Comparison of ENCODE assay signal across 31 cellular contexts in genomic region chr17:11622468-11622867, GRCh38. TPM values are rescaled to one million over a fixed set of nuclear protein-coding genes. Genes with fewer than 3 reads are reported as not detected.
DNase-seq lines count a peak whose midpoint lies in the region; ATAC-seq, FAIRE-seq and TF ChIP-seq lines count a peak whose summit lies in the region.
"Had no signal": no experiment of that assay in that cellular context is flagged by ENCODE, and none has a peak within 500 bp of the region (broad histone marks: within the 10 kb centered on the region; RNA-seq: fewer than 3 reads in every experiment).

No MANE protein-coding gene starts in this region.

- H3K18ac ChIP-seq in IMR-90 (ENCODE audit: low read depth, low read length): no peak overlapping the region
- no peak overlapping the region for H3K18ac ChIP-seq in neuronal stem cell (ENCODE audit: low read length)

- H3K14ac ChIP-seq in IMR-90 (replicated peaks; ENCODE audit: low read depth, low read length) (no peak overlapping the region), neuronal stem cell (ENCODE audit: low read length) (no peak overlapping the region)

- H4K91ac ChIP-seq in IMR-90 (ENCODE audit: insufficient read depth, low read depth, low read length): no peak overlapping the region
- no peak overlapping the region for H4K91ac ChIP-seq in neuronal stem cell (ENCODE audit: low read depth, low read length, poor library complexity)

- ATAC-seq in IMR-90 (ENCODE audit: low read depth): no peak
- no peak for ATAC-seq in HG03571 (IDR thresholded peaks at IDR 0.05; ENCODE audit: unreplicated experiment)
- ATAC-seq in pancreas: no peak
- no peak for ATAC-seq in GM19324 (IDR thresholded peaks at IDR 0.05; ENCODE audit: low FRiP score, unreplicated experiment)
- ATAC-seq: GM12878 had no signal

- H3K23ac ChIP-seq in IMR-90 (ENCODE audit: low read depth, low read length): no peak overlapping the region
- no peak overlapping the region for H3K23ac ChIP-seq in neuronal stem cell (ENCODE audit: low read depth, low read length, poor library complexity)

- no peak overlapping the region for H3K27ac Mint-ChIP-seq in endodermal cell
- H3K27ac Mint-ChIP-seq: CD14-positive monocyte; CD4-positive, alpha-beta memory T cell; CD4-positive, CD25-positive, alpha-beta regulatory T cell; CD8-positive, alpha-beta memory T cell had no signal

- CTCF ChIA-PET in IMR-90 (lab: Yijun Ruan, JAX): interaction anchor here (0.7 kb wide), 2 partner anchors 83 to 975 kb away, joined by 3 to 4 read pairs; no protein-coding TSS in a partner anchor

- H3K27me3 ChIP-seq in IMR-90 (ENCODE audit: control insufficient read depth, insufficient read depth, low read length) (no peaks in the 10 kb centered on the region), endodermal cell (ENCODE audit: control insufficient read depth, insufficient read depth, low read length, poor library complexity, severe bottlenecking) (no peaks in the 10 kb centered on the region), neuronal stem cell (ENCODE audit: control insufficient read depth in 3 of 3, insufficient read depth in 3 of 3, low read depth in 1 of 3, low read length in 3 of 3) (no peaks in the 10 kb centered on the region), pancreas (no peaks in the 10 kb centered on the region)
- H3K27me3 ChIP-seq: BE2C, BLaER1 had no signal

- H2AK5ac ChIP-seq in IMR-90 (ENCODE audit: low read depth, low read length) (no peak overlapping the region), neuronal stem cell (ENCODE audit: low read depth, low read length) (no peak overlapping the region)

- H3K56ac ChIP-seq in IMR-90 (ENCODE audit: extremely low read depth, insufficient read depth, low read length): no peak overlapping the region

- no peak overlapping the region for H2BK15ac ChIP-seq in IMR-90 (ENCODE audit: low read depth, low read length)
- H2BK15ac ChIP-seq in neuronal stem cell (ENCODE audit: low read length): no peak overlapping the region

- no peak for FAIRE-seq in pancreas (lab: Jason Lieb, UNC)
- FAIRE-seq: A204.1, GM12878, GM12892, GM18507 had no signal

- H3K4me1 Mint-ChIP-seq in endodermal cell: no peaks in the 10 kb centered on the region
- H3K4me1 Mint-ChIP-seq: CD14-positive monocyte; CD4-positive, alpha-beta memory T cell; CD4-positive, CD25-positive, alpha-beta regulatory T cell; CD8-positive, alpha-beta memory T cell had no signal

- TF ChIP-seq CTCF in IMR-90 (conservative IDR thresholded peaks at IDR 0.05; ENCODE audit: low read depth, low read length) (no peak), endodermal cell (conservative IDR thresholded peaks at IDR 0.05) (no peak), pancreas (IDR thresholded peaks at IDR 0.05) (no peak)

- H3K9me1 ChIP-seq in IMR-90 (ENCODE audit: insufficient read depth, low read length): no peaks in the 10 kb centered on the region

- no peak overlapping the region for H2BK12ac ChIP-seq in neuronal stem cell (ENCODE audit: low read length)

- DNase-seq in IMR-90 (no peak), NCI-H526 (lab: John Stamatoyannopoulos, UW) (peak; percentile 27 to 28), endodermal cell (no peak), neuronal stem cell (ENCODE audit: low spot score) (no peak), pancreas (no peak), NCI-H2227 treated with DMSO at 0.1 percent for 48 hours (lab: John Stamatoyannopoulos, UW) (no peak)
- DNase-seq: 8988T; ACHN; BE2C; C1 segment of cervical spinal cord; CD4-positive, alpha-beta memory T cell; CD4-positive, CD25-positive, alpha-beta regulatory T cell; CD8-positive, alpha-beta memory T cell; COR-L47; DMS 273 treated with DMSO at 0.1 percent for 48 hours; DMS153; DMS53; DMS79; DND-41; EL; GDM1 had no signal

- H3K4ac ChIP-seq in IMR-90 (ENCODE audit: low read depth, low read length) (no peak overlapping the region), neuronal stem cell (ENCODE audit: low read length) (no peak overlapping the region)

- in situ Hi-C loops in IMR-90 (cut with MboI; ENCODE audit: low sequenced_read_pairs): no loop called here

- H2BK5ac ChIP-seq in IMR-90 (ENCODE audit: low read depth, low read length, poor library complexity, severe bottlenecking) (no peak overlapping the region), neuronal stem cell (ENCODE audit: low read length) (no peak overlapping the region)

- BruUV-seq in IMR-90 (replicated peaks; lab: Mats Ljungman, UMichigan): no TSS peak

- H2BK120ac ChIP-seq in IMR-90 (ENCODE audit: low read depth, low read length) (no peak overlapping the region), neuronal stem cell (ENCODE audit: low read depth, low read length) (no peak overlapping the region)

- POLR2A ChIA-PET in IMR-90 (lab: Charles Lee; ENCODE audit: unreplicated experiment): no interaction called here

- H2AFZ ChIP-seq in IMR-90 (replicated peaks; ENCODE audit: low read length, poor library complexity) (peak overlapping the region; percentile 32), neuronal stem cell (ENCODE audit: low read length) (no peak overlapping the region)

- TF ChIP-seq RAD21 in IMR-90 (IDR thresholded peaks at IDR 0.05; ENCODE audit: low read length): no peak

- H3K36me3 Mint-ChIP-seq in endodermal cell (ENCODE audit: low read depth): no peaks in the 10 kb centered on the region
- H3K36me3 Mint-ChIP-seq: CD14-positive monocyte; CD4-positive, alpha-beta memory T cell; CD4-positive, CD25-positive, alpha-beta regulatory T cell; CD8-positive, alpha-beta memory T cell had no signal

- H2AK9ac ChIP-seq in IMR-90 (replicated peaks; ENCODE audit: low read depth, low read length, poor library complexity): no peak overlapping the region

- no peak overlapping the region for H2BK20ac ChIP-seq in IMR-90 (ENCODE audit: low read depth, low read length)

- H3K79me1 ChIP-seq in IMR-90 (ENCODE audit: low read depth in 1 of 2, low read length in 2 of 2) (no peaks in the 10 kb centered on the region), neuronal stem cell (ENCODE audit: low read depth, low read length) (no peaks in the 10 kb centered on the region)

- no peak overlapping the region for H3K9ac ChIP-seq in IMR-90 (ENCODE audit: low read depth, low read length)
- no peak overlapping the region for H3K9ac ChIP-seq in endodermal cell (ENCODE audit: extremely low read depth, low read length, poor library complexity, severe bottlenecking)
- peak overlapping the region; percentile 63 for H3K9ac ChIP-seq in neuronal stem cell (ENCODE audit: low read depth, low read length, poor library complexity)
- H3K9ac ChIP-seq: BLaER1 had no signal

- WGBS in IMR-90 (ENCODE audit: extremely low coverage in 2 of 2, insufficient read length in 1 of 2), 2 experiments: 0% methylated on average over 1 of the region's 5 CpGs; no CpG with 5 or more reads in 1 of the 2 experiments
- WGBS in endodermal cell (ENCODE audit: insufficient coverage in 1 of 2, insufficient read length in 1 of 2), 2 experiments: 95 to 97% methylated on average over 5 of the region's 5 CpGs
- WGBS in neuronal stem cell (ENCODE audit: extremely low coverage in 2 of 2, insufficient read length in 2 of 2, insufficient replicate concordance in 1 of 2), 2 donors: no CpG with 5 or more reads among the region's 5 CpGs
- 80 to 89% methylated on average over 5 of the region's 5 CpGs for WGBS in pancreas, 2 donors

- dilution Hi-C loops in IMR-90 (cut with HindIII; ENCODE audit: low sequenced_read_pairs, unreplicated experiment): no loop called here

- H3K4me1 ChIP-seq in IMR-90 (ENCODE audit: control insufficient read depth, insufficient read depth, low read length) (no peaks in the 10 kb centered on the region), endodermal cell (ENCODE audit: control insufficient read depth, insufficient read depth, low read length) (no peaks in the 10 kb centered on the region), neuronal stem cell (ENCODE audit: control insufficient read depth in 2 of 2, insufficient read depth in 1 of 2, low read depth in 1 of 2, low read length in 2 of 2) (peaks cover 0 to 4% of the 10 kb centered on the region in 2 donors), pancreas (peaks cover 7 to 11% (median 9%) of the 10 kb centered on the region in 3 donors)
- H3K4me1 ChIP-seq: BE2C, BLaER1 had no signal

- H3K4me2 ChIP-seq in IMR-90 (ENCODE audit: low read depth, low read length) (no peak overlapping the region), neuronal stem cell (ENCODE audit: insufficient read depth, low read length, poor library complexity, severe bottlenecking) (no peak overlapping the region)
- H3K4me2 ChIP-seq: BLaER1 had no signal

- H3K36me3 ChIP-seq in IMR-90 (ENCODE audit: control insufficient read depth, insufficient read depth, low read length): no peaks in the 10 kb centered on the region
- H3K36me3 ChIP-seq in endodermal cell (ENCODE audit: control insufficient read depth, insufficient read depth, low read length): no peaks in the 10 kb centered on the region
- H3K36me3 ChIP-seq in neuronal stem cell (replicated peaks in 1 of 2; ENCODE audit: control insufficient read depth in 2 of 2, insufficient read depth in 2 of 2, low read length in 2 of 2): no peaks in the 10 kb centered on the region
- no peaks in the 10 kb centered on the region for H3K36me3 ChIP-seq in pancreas
- H3K36me3 ChIP-seq: BE2C, BLaER1 had no signal

- no peaks in the 10 kb centered on the region for H4K20me1 ChIP-seq in IMR-90 (ENCODE audit: insufficient read depth, low read length)
- H4K20me1 ChIP-seq: BLaER1 had no signal

- H3K4me3 Mint-ChIP-seq in endodermal cell: no peak overlapping the region
- H3K4me3 Mint-ChIP-seq: CD14-positive monocyte; CD4-positive, alpha-beta memory T cell; CD4-positive, CD25-positive, alpha-beta regulatory T cell; CD8-positive, alpha-beta memory T cell had no signal

- H3K27me3 Mint-ChIP-seq in endodermal cell (ENCODE audit: insufficient read depth): no peaks in the 10 kb centered on the region
- H3K27me3 Mint-ChIP-seq: CD4-positive, CD25-positive, alpha-beta regulatory T cell; CD8-positive, alpha-beta memory T cell had no signal

- no peaks in the 10 kb centered on the region for H3K9me3 Mint-ChIP-seq in endodermal cell

- H3K9me3 ChIP-seq in IMR-90 (ENCODE audit: control insufficient read depth, insufficient read depth, low read length) (peaks cover 14% of the 10 kb centered on the region; the same call in 1 of the 2 replicates), endodermal cell (ENCODE audit: control insufficient read depth, low read length) (no peaks in the 10 kb centered on the region), neuronal stem cell (replicated peaks in 1 of 2; ENCODE audit: control insufficient read depth in 2 of 2, insufficient read depth in 1 of 2, low read depth in 1 of 2, low read length in 2 of 2) (no peaks in the 10 kb centered on the region), pancreas (no peaks in the 10 kb centered on the region)
- H3K9me3 ChIP-seq: BE2C, BLaER1 had no signal

- no peak overlapping the region for H4K8ac ChIP-seq in IMR-90 (ENCODE audit: low read depth in 2 of 2, low read length in 2 of 2)
- no peak overlapping the region for H4K8ac ChIP-seq in neuronal stem cell (ENCODE audit: low read depth, low read length)

- H3K27ac ChIP-seq in IMR-90 (ENCODE audit: insufficient read depth, low read length): no peak overlapping the region
- peak overlapping the region; percentile 60 for H3K27ac ChIP-seq in endodermal cell (ENCODE audit: low read depth, low read length)
- H3K27ac ChIP-seq in neuronal stem cell (replicated peaks; ENCODE audit: low read length): no peak overlapping the region
- no peak overlapping the region for H3K27ac ChIP-seq in pancreas
- H3K27ac ChIP-seq: BLaER1 had no signal

- no peak overlapping the region for H4K5ac ChIP-seq in IMR-90 (ENCODE audit: low read depth, low read length)

- intact Hi-C loops in IMR-90 (cut with micrococcal nuclease) (no loop called here), pancreas (cut with DNase I) (no loop called here)

- no peak for TF ChIP-seq POLR2A in IMR-90 (IDR thresholded peaks at IDR 0.05; ENCODE audit: low read depth, low read length)

- H3K4me3 ChIP-seq in IMR-90 (ENCODE audit: insufficient read depth, low read depth, low read length): no peak overlapping the region
- no peak overlapping the region for H3K4me3 ChIP-seq in endodermal cell (ENCODE audit: low read length)
- H3K4me3 ChIP-seq in neuronal stem cell (ENCODE audit: low read length in 2 of 2): peak overlapping the region in 1 of 2 donors; percentile 1
- no peak overlapping the region for H3K4me3 ChIP-seq in pancreas
- H3K4me3 ChIP-seq: BLaER1, GM12878 had no signal

RNA-seq across cellular contexts. Expression of gene DNAH9, which starts 24.2 kb away (rescaled TPM):
- total RNA-seq in IMR-90 (2012; rRNA removed) (not detected in 2 replicates), endodermal cell (1 to 10 TPM in 1 of 2 donors, under 1 TPM in 1; 0.64 to 1.2 TPM), pancreas (1 to 10 TPM in 5 of 6 donors, under 1 TPM in 1; 0.56 to 2.4 (median 1.3) TPM)
- polyA plus RNA-seq in IMR-90 (2012; rRNA removed) (not detected in 2 replicates), pancreas (1 to 10 TPM in 1 of 2 donors, under 1 TPM in 1; 0.53 to 2.1 TPM)
- not detected in 2 replicates for polyA plus RNA-seq in IMR-90 (2012; cell fraction: cytosol; rRNA removed)
- not detected in 2 replicates for polyA plus RNA-seq in IMR-90 (2012; cell fraction: nucleus; rRNA removed; ENCODE audit: low replicate concordance)
- polyA plus RNA-seq in endodermal cell (2013, experiment 1 of 2): 1.5 TPM
- 2.0 TPM for polyA plus RNA-seq in endodermal cell (2013, experiment 2 of 2)
- polyA plus RNA-seq in neuronal stem cell (2013, experiment 1 of 2): 1.1 TPM
- polyA plus RNA-seq in neuronal stem cell (2013, experiment 2 of 2): 2.7 TPM
- total RNA-seq: CD4-positive, alpha-beta memory T cell; CD4-positive, CD25-positive, alpha-beta regulatory T cell; CD8-positive, alpha-beta memory T cell; G401 had no signal
- polyA plus RNA-seq: AG04450; CD14-positive monocyte; CD4-positive, alpha-beta memory T cell; CD4-positive, CD25-positive, alpha-beta regulatory T cell; CD8-positive, alpha-beta memory T cell had no signal

Comparison
In these comparisons a context has a peak if more than half of its experiments do, and no peak if none do; other contexts are left out.
1. DNase-seq: peak in NCI-H526 (2 of 2); none in IMR-90 (single experiment), endodermal cell (single experiment), neuronal stem cell (single experiment), pancreas (0 of 6) and NCI-H2227 treated with DMSO at 0.1 percent for 48 hours (single experiment).